Comparison of ENCODE assay signal across 8 cellular contexts in the genomic region with DNA sequence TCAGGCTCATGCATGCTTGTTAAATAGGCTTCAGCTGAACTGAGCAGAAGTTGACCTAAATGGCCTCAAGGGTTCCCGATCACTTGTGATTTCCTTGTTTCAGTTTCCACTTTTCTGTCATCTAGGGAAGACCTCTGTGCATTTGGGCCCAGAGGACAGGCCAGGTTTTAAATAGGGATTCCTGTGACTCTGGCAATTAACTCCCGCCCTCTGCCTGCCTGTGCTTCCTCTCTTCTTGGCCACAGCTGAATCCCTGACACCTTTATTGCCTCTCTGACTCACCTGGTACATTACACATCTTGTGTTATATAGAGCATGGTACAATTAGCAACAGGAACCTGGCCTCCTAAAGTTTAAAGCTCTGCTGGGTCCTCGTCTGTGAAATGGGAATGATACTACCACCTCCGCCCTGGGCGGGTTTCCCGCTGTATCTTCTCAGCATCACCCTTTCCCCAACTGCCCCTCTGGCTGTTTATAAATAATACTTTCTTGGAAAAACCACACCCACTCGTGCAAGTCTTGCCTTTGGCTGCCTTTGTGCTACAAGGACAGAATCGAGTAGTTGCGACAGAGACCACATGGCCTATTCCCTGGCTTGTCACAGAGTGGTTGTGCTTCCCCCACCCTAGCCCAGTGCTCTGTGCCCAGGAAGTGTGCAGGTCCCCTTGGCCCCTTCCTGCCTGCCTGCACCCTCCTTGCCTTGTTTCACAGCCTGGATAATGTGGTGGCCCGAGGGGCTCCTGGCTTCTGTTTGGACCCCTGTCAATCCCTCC. TPM values are rescaled to one million over a fixed set of nuclear protein-coding genes. Genes with fewer than 3 reads are reported as not detected.
DNase-seq lines count a peak whose midpoint lies in the region; ATAC-seq and TF ChIP-seq lines count a peak whose summit lies in the region.

No MANE protein-coding gene starts in this region.

- H3F3A ChIP-seq in GM23338 (replicated peaks; ENCODE audit: low read depth): 0 out of 2 replicates have a peak, but pooled peaks cover 2% of the 10 kb centered on the region

- no peaks in the 10 kb centered on the region for H3K9me2 ChIP-seq in GM23338 (ENCODE audit: insufficient read depth)

- H3K4me1 ChIP-seq in GM23338 (ENCODE audit: insufficient read depth) (peaks cover 23% of the 10 kb centered on the region), gastrocnemius medialis (peaks cover 0 to 3% of the 10 kb centered on the region in 2 donors)

- CTCF ChIA-PET in RWPE1 (lab: Yijun Ruan, JAX): interaction anchor here (0.6 kb wide), 1 partner anchor 112 kb away, joined by 3 read pairs; no protein-coding TSS in a partner anchor

- H3K4me1 Mint-ChIP-seq in GM23338: peaks cover 67% of the 10 kb centered on the region

- H3K79me2 ChIP-seq in GM23338 (replicated peaks; ENCODE audit: insufficient read depth): peaks cover 100% of the 10 kb centered on the region

- in situ Hi-C loops in gastrocnemius medialis (cut with MboI; ENCODE audit: low sequenced_read_pairs in 4 of 4): loop anchor here in 2 of 4 donors (25.0 kb wide), 2 partner anchors 244 to 444 kb away; partner anchors contain the start of gene NPC1 (in 1 of the 2)

- no peaks in the 10 kb centered on the region for H3K27me3 ChIP-seq in GM23338 (ENCODE audit: insufficient read depth)
- H3K27me3 ChIP-seq in gastrocnemius medialis: peaks cover 0 to 3% (median 0%) of the 10 kb centered on the region in 3 donors

- peak overlapping the region; percentile 43 for H3K27ac Mint-ChIP-seq in GM23338

- no peak overlapping the region for H2AFZ ChIP-seq in GM23338

- TF ChIP-seq CTCF in GM23338 (conservative IDR thresholded peaks at IDR 0.05; ENCODE audit: low read depth in 2 of 2): no peak
- no peak for TF ChIP-seq CTCF in RWPE1 (conservative IDR thresholded peaks at IDR 0.05; ENCODE audit: low read depth)
- no peak for TF ChIP-seq CTCF in gastrocnemius medialis (IDR thresholded peaks at IDR 0.05 in 4 of 5, conservative IDR thresholded peaks at IDR 0.05 in 1 of 5)

- DNase-seq in GM23338 (ENCODE audit: low spot score) (no peak), RWPE1 (ENCODE audit: low spot score) (peak; percentile 50), glomerular visceral epithelial cell (ENCODE audit: extremely low spot score) (peak; percentile 22), gastrocnemius medialis (peak in 1 of 2 donors; percentile 56), GDM1 (lab: John Stamatoyannopoulos, UW) (no peak), NCI-H2107 treated with DMSO at 0.1 percent for 48 hours (lab: John Stamatoyannopoulos, UW; ENCODE audit: unreplicated experiment) (no peak)
- no peak for DNase-seq in activated CD8-positive, alpha-beta memory T cell treated with anti-CD3 and anti-CD28 coated beads, Interleukin-2, amount 50 U/mL, for 4 hours

- peaks cover 13% of the 10 kb centered on the region for H3K27me3 Mint-ChIP-seq in GM23338 (ENCODE audit: insufficient read depth, low read depth, poor library complexity)

- intact Hi-C loops in gastrocnemius medialis (cut with DNase I; ENCODE audit: low total_unique reads): no loop called here

- H3K36me3 ChIP-seq in GM23338 (ENCODE audit: insufficient read depth) (no peaks in the 10 kb centered on the region; the same call in 1 of the 2 replicates), gastrocnemius medialis (no peaks in the 10 kb centered on the region)

- H3K4me3 ChIP-seq in GM23338 (no peak overlapping the region), gastrocnemius medialis (no peak overlapping the region)

- H3K27ac ChIP-seq in GM23338 (ENCODE audit: low read depth) (peak overlapping the region; percentile 79), RWPE1 (peak overlapping the region; percentile 74), gastrocnemius medialis (peak overlapping the region in 2 of 4 donors; percentile 13 to 36)

- peaks cover 15% of the 10 kb centered on the region; the same call in 1 of the 2 replicates for H4K20me1 ChIP-seq in GM23338 (replicated peaks; ENCODE audit: insufficient read depth)

- ATAC-seq in GM23338 (peak; percentile 9; the same call in 2 of the 3 replicates), gastrocnemius medialis (peak; percentile 45 to 68), HG03025 (IDR thresholded peaks at IDR 0.05; ENCODE audit: low FRiP score, unreplicated experiment) (no peak)

- H3K9me3 ChIP-seq in gastrocnemius medialis: no peaks in the 10 kb centered on the region

- POLR2A ChIA-PET in RWPE1 (lab: Yijun Ruan, JAX; ENCODE audit: low non-redundant PET): no interaction called here

- no peak overlapping the region for H3K4me3 Mint-ChIP-seq in GM23338

- H3K9me3 Mint-ChIP-seq in GM23338: no peaks in the 10 kb centered on the region

- H3K4me2 ChIP-seq in GM23338: no peak overlapping the region; the same call in 1 of the 2 replicates

- no peak for TF ChIP-seq POLR2A in gastrocnemius medialis (IDR thresholded peaks at IDR 0.05)

- peaks cover 11% of the 10 kb centered on the region; the same call in 2 of the 3 replicates for H3K36me3 Mint-ChIP-seq in GM23338 (ENCODE audit: low read depth)

TF ChIP-seq in GM23338, 12 proteins besides CTCF, POLR2A, EP300 and RAD21 (continues in another document):
- TF ChIP-seq ZNF331 (CRISPR knock-in tag; IDR thresholded peaks at IDR 0.05; ENCODE audit: low read depth) (no peak), ZNF114 (CRISPR knock-in tag; IDR thresholded peaks at IDR 0.05) (no peak), CREB1 (CRISPR knock-in tag; IDR thresholded peaks at IDR 0.05; ENCODE audit: low read depth) (no peak), NANOG (IDR thresholded peaks at IDR 0.05; ENCODE audit: borderline replicate concordance) (no peak)
- TF ChIP-seq, protein P1, sequence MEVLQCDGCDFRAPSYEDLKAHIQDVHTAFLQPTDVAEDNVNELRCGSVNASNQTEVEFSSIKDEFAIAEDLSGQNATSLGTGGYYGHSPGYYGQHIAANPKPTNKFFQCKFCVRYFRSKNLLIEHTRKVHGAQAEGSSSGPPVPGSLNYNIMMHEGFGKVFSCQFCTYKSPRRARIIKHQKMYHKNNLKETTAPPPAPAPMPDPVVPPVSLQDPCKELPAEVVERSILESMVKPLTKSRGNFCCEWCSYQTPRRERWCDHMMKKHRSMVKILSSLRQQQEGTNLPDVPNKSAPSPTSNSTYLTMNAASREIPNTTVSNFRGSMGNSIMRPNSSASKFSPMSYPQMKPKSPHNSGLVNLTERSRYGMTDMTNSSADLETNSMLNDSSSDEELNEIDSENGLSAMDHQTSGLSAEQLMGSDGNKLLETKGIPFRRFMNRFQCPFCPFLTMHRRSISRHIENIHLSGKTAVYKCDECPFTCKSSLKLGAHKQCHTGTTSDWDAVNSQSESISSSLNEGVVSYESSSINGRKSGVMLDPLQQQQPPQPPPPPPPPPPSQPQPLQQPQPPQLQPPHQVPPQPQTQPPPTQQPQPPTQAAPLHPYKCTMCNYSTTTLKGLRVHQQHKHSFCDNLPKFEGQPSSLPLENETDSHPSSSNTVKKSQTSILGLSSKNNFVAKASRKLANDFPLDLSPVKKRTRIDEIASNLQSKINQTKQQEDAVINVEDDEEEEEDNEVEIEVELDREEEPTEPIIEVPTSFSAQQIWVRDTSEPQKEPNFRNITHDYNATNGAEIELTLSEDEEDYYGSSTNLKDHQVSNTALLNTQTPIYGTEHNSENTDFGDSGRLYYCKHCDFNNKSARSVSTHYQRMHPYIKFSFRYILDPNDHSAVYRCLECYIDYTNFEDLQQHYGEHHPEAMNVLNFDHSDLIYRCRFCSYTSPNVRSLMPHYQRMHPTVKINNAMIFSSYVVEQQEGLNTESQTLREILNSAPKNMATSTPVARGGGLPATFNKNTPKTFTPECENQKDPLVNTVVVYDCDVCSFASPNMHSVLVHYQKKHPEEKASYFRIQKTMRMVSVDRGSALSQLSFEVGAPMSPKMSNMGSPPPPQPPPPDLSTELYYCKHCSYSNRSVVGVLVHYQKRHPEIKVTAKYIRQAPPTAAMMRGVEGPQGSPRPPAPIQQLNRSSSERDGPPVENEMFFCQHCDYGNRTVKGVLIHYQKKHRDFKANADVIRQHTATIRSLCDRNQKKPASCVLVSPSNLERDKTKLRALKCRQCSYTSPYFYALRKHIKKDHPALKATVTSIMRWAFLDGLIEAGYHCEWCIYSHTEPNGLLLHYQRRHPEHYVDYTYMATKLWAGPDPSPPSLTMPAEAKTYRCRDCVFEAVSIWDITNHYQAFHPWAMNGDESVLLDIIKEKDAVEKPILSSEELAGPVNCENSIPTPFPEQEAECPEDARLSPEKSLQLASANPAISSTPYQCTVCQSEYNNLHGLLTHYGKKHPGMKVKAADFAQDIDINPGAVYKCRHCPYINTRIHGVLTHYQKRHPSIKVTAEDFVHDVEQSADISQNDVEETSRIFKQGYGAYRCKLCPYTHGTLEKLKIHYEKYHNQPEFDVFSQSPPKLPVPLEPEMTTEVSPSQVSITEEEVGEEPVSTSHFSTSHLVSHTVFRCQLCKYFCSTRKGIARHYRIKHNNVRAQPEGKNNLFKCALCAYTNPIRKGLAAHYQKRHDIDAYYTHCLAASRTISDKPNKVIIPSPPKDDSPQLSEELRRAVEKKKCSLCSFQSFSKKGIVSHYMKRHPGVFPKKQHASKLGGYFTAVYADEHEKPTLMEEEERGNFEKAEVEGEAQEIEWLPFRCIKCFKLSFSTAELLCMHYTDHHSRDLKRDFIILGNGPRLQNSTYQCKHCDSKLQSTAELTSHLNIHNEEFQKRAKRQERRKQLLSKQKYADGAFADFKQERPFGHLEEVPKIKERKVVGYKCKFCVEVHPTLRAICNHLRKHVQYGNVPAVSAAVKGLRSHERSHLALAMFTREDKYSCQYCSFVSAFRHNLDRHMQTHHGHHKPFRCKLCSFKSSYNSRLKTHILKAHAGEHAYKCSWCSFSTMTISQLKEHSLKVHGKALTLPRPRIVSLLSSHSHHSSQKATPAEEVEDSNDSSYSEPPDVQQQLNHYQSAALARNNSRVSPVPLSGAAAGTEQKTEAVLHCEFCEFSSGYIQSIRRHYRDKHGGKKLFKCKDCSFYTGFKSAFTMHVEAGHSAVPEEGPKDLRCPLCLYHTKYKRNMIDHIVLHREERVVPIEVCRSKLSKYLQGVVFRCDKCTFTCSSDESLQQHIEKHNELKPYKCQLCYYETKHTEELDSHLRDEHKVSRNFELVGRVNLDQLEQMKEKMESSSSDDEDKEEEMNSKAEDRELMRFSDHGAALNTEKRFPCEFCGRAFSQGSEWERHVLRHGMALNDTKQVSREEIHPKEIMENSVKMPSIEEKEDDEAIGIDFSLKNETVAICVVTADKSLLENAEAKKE (CRISPR knock-in tag; IDR thresholded peaks at IDR 0.05): no peak
- TF ChIP-seq, protein P2, sequence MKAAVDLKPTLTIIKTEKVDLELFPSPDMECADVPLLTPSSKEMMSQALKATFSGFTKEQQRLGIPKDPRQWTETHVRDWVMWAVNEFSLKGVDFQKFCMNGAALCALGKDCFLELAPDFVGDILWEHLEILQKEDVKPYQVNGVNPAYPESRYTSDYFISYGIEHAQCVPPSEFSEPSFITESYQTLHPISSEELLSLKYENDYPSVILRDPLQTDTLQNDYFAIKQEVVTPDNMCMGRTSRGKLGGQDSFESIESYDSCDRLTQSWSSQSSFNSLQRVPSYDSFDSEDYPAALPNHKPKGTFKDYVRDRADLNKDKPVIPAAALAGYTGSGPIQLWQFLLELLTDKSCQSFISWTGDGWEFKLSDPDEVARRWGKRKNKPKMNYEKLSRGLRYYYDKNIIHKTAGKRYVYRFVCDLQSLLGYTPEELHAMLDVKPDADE (IDR thresholded peaks at IDR 0.05): no peak

RNA-seq across cellular contexts. Expression of gene CABLES1, which starts 8.0 kb away (rescaled TPM):
- total RNA-seq in GM23338 (2014; rRNA removed; shearing (Covaris generic)): 8.8 and 12.4 TPM in 2 replicates
- 2.6 and 3.4 TPM in 2 replicates for polyA plus RNA-seq in GM23338 (2016; fragmentation: Nextera tagmentation; extraction: Ambion mirVana)
- total RNA-seq in gastrocnemius medialis: 1 to 10 TPM in 3 of 4 donors, under 1 TPM in 1; 0.58 to 1.6 (median 1.3) TPM

Comparison
In these comparisons a context has a peak if more than half of its experiments do, and no peak if none do; other contexts are left out.
1. DNase-seq: peak in RWPE1 (single experiment) and glomerular visceral epithelial cell (single experiment); none in GM23338 (single experiment), GDM1 (single experiment), activated CD8-positive, alpha-beta memory T cell treated with anti-CD3 and anti-CD28 coated beads, Interleukin-2, amount 50 U/mL, for 4 hours (single experiment) and NCI-H2107 treated with DMSO at 0.1 percent for 48 hours (single experiment).